ENCODE assay signal across 16 cellular contexts in the genomic region with DNA sequence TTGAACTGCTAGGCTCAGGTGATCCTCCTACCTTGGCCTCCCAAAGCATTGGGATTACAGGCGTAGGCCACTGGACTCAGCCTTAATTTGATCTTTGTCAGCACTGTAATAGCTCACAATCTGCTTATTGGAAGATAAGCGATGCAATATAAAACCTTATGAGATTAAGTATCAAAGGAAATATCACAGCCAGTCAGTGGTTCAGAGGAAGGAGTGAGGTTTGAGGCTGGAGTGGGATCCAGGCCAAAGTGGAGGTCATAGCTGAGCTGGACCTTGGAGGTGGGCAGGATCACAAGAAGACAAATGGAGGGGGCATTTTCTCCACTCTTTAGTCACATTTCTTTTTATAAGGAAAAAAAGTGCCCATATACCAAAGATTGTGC.
DNase-seq lines count a peak whose midpoint lies in the region; ATAC-seq and TF ChIP-seq lines count a peak whose summit lies in the region.
"Had no signal": no experiment of that assay in that cellular context is flagged by ENCODE, and none has a peak within 500 bp of the region (broad histone marks: within the 10 kb centered on the region; RNA-seq: fewer than 3 reads in every experiment).

No MANE protein-coding gene starts in this region.

- peaks cover 14% of the 10 kb centered on the region for H3K4me1 ChIP-seq in left ventricle myocardium inferior
- H3K4me1 ChIP-seq: colonic mucosa had no signal

- H3K27ac Mint-ChIP-seq in progenitor cell of endocrine pancreas = peak overlapping the region; percentile 97
- H3K27ac Mint-ChIP-seq: activated naive CD8-positive, alpha-beta T cell treated with anti-CD3 and anti-CD28 coated beads, Interleukin-2, amount 10 ng/mL, durations not matched to agents 7 days and 5 days had no signal

- H3K9me3 ChIP-seq in left ventricle myocardium inferior (replicated peaks) = no peaks in the 10 kb centered on the region
- H3K9me3 ChIP-seq: colonic mucosa had no signal

- DNase-seq in NCI-H82 (lab: John Stamatoyannopoulos, UW) = peak; percentile 54
- no peak for DNase-seq in NCI-H82 treated with DMSO at 0.1 percent for 48 hours (lab: John Stamatoyannopoulos, UW; ENCODE audit: unreplicated experiment)
- DNase-seq in left ventricle myocardium inferior = no peak
- no peak for DNase-seq in progenitor cell of endocrine pancreas (ENCODE audit: low spot score, unreplicated experiment)
- no peak for DNase-seq in NCI-H1417 treated with DMSO at 0.1 percent for 48 hours (lab: John Stamatoyannopoulos, UW)
- no peak for DNase-seq in HUDEP-2 (lab: John Stamatoyannopoulos, UW; ENCODE audit: unreplicated experiment in 76 of 76)
- DNase-seq in AG08396 (ENCODE audit: low spot score) = no peak
- DNase-seq: activated CD4-positive, CD25-positive, alpha-beta regulatory T cell; activated naive CD8-positive, alpha-beta T cell treated with anti-CD3 and anti-CD28 coated beads, Interleukin-2, amount 10 ng/mL, durations not matched to agents 7 days and 5 days; colonic mucosa; COR-L47; stimulated activated CD4-positive, alpha-beta T cell treated with anti-CD3 and anti-CD28 coated beads, Interleukin-1b, Interleukin-23, amount 100 ng/mL, for 48 hours; stimulated activated CD8-positive, alpha-beta memory T cell treated with anti-CD3 and anti-CD28 coated beads, Interleukin-4, amount 100 ng/mL, for 48 hours had no signal

- no peaks in the 10 kb centered on the region for H3K27me3 Mint-ChIP-seq in progenitor cell of endocrine pancreas
- H3K27me3 Mint-ChIP-seq: activated naive CD8-positive, alpha-beta T cell treated with anti-CD3 and anti-CD28 coated beads, Interleukin-2, amount 10 ng/mL, durations not matched to agents 7 days and 5 days had no signal

- no peaks in the 10 kb centered on the region for H3K36me3 ChIP-seq in left ventricle myocardium inferior
- H3K36me3 ChIP-seq: colonic mucosa had no signal

- peak overlapping the region; percentile 83 for H3K27ac ChIP-seq in left ventricle myocardium inferior (replicated peaks)
- H3K27ac ChIP-seq: 22Rv1 had no signal

- ATAC-seq in GM21786 (IDR thresholded peaks at IDR 0.05; ENCODE audit: unreplicated experiment) = no peak
- ATAC-seq: HCT116 had no signal

- H3K4me3 Mint-ChIP-seq in progenitor cell of endocrine pancreas (ENCODE audit: low read depth) = no peak overlapping the region
- H3K4me3 Mint-ChIP-seq: activated naive CD8-positive, alpha-beta T cell treated with anti-CD3 and anti-CD28 coated beads, Interleukin-2, amount 10 ng/mL, durations not matched to agents 7 days and 5 days had no signal

- intact Hi-C loops in left ventricle myocardium inferior (cut with micrococcal nuclease) = no loop called here

- H3K36me3 Mint-ChIP-seq in progenitor cell of endocrine pancreas (ENCODE audit: insufficient read depth) = no peaks in the 10 kb centered on the region
- H3K36me3 Mint-ChIP-seq: activated naive CD8-positive, alpha-beta T cell treated with anti-CD3 and anti-CD28 coated beads, Interleukin-2, amount 10 ng/mL, durations not matched to agents 7 days and 5 days had no signal

- TF ChIP-seq CTCF in left ventricle myocardium inferior (IDR thresholded peaks at IDR 0.05; ENCODE audit: borderline replicate concordance) (no peak), progenitor cell of endocrine pancreas (IDR thresholded peaks at IDR 0.05; ENCODE audit: unreplicated experiment) (no peak)

- H3K4me1 Mint-ChIP-seq in progenitor cell of endocrine pancreas (ENCODE audit: low read depth) = peaks cover 19% of the 10 kb centered on the region
- H3K4me1 Mint-ChIP-seq: activated naive CD8-positive, alpha-beta T cell treated with anti-CD3 and anti-CD28 coated beads, Interleukin-2, amount 10 ng/mL, durations not matched to agents 7 days and 5 days had no signal

- no peaks in the 10 kb centered on the region for H3K9me3 Mint-ChIP-seq in progenitor cell of endocrine pancreas (ENCODE audit: low read depth)
- H3K9me3 Mint-ChIP-seq: activated naive CD8-positive, alpha-beta T cell treated with anti-CD3 and anti-CD28 coated beads, Interleukin-2, amount 10 ng/mL, durations not matched to agents 7 days and 5 days had no signal

- no peak overlapping the region for H3K4me3 ChIP-seq in left ventricle myocardium inferior
- H3K4me3 ChIP-seq: colonic mucosa had no signal

- no peaks in the 10 kb centered on the region for H3K27me3 ChIP-seq in left ventricle myocardium inferior (ENCODE audit: low read depth)
- H3K27me3 ChIP-seq: colonic mucosa had no signal
